In the genomic region with DNA sequence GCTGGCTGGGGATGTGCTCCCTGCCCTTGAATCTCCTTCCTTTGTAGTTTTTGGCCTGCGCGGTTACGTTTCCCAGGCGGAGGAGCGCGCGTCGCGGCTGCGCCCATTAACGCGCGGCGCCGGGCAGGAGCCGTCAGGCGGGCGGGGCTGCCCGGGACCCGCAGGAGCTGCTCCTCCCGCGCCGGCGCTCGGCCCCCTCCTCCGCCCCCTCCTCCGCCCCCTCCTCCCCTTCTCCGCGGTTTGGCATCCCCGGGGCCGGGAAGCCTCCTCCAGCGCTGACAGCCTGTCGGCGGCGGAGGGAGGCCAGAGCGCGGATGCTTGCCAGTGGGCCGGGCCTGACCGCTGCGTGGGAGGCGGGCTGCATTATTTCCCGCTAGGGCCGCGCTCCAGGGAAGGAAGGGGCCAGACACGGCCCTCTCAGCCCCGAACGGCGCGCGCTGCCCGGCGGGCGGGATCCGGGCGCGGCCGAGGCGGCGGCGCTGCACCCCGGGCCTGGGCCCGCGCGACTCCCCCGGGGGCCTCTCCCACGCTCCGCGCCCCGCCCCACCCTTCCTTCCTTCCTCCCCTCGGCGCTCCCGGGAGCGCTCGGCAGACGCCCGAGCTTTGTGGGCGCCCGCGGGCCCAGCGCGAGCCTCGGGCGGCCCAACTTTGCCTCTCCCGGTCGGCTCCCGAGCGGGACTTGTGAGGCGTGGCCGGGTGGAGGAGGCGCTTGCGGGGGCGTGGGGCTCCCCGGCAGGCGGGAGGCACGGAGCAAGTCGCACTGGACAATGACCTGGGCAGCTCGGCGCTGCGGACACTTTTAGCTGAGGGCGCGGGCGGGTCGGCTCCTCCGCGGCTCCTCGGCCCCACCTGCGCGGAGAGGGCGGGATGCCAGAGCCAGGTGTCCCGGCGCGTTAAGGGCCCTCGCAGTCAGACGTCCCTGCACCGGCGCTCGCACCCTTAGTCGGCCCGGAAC, we compare ENCODE assay signal across 9 cellular contexts. TPM values are rescaled to one million over a fixed set of nuclear protein-coding genes. Genes with fewer than 3 reads are reported as not detected.
DNase-seq lines count a peak whose midpoint lies in the region; FAIRE-seq and TF ChIP-seq lines count a peak whose summit lies in the region.
"Had no signal": no experiment of that assay in that cellular context is flagged by ENCODE, and none has a peak within 500 bp of the region (broad histone marks: within the 10 kb centered on the region; RNA-seq: fewer than 3 reads in every experiment).

A gene (plus strand): TSS at position 405 of the 955 bp plus-strand sequence. CDS start 583 bp downstream, outside the sequence.

- no peaks in the 10 kb centered on the region for H3K9me3 ChIP-seq in iPS-18c (ENCODE audit: control insufficient read depth, insufficient read depth, low read length)

- FAIRE-seq in bronchial epithelial cell (lab: Jason Lieb, UNC) = no peak

- no peaks in the 10 kb centered on the region for H3K36me3 ChIP-seq in bronchial epithelial cell (ENCODE audit: control insufficient read depth, insufficient read depth, low read length)

- H3K27me3 ChIP-seq in bronchial epithelial cell (ENCODE audit: control insufficient read depth, insufficient read depth, low read length) = peaks cover 14% of the 10 kb centered on the region

- no peak for TF ChIP-seq CTCF in bronchial epithelial cell (IDR thresholded peaks at IDR 0.05; ENCODE audit: insufficient read depth, low read length, severe bottlenecking)
- TF ChIP-seq CTCF in retinal pigment epithelial cell (conservative IDR thresholded peaks at IDR 0.05; ENCODE audit: low read depth, low read length) = no peak

- DNase-seq in NCI-H2081 (lab: John Stamatoyannopoulos, UW) = peak; percentile 67 to 76
- no peak for DNase-seq in NCI-H2081 treated with DMSO at 0.1 percent for 48 hours (lab: John Stamatoyannopoulos, UW)
- DNase-seq in HT1080 (ENCODE audit: low read depth) = peak; percentile 71
- DNase-seq in bronchial epithelial cell (ENCODE audit: low read depth) = no peak
- peak; percentile 30 for DNase-seq in retinal pigment epithelial cell (ENCODE audit: low read depth)
- DNase-seq in AML-193 (lab: John Stamatoyannopoulos, UW) = no peak

- H3K4me3 ChIP-seq in bronchial epithelial cell (ENCODE audit: low read depth, low read length) (peak within 1 kb of the TSS; percentile 41), iPS-18c (ENCODE audit: insufficient read depth, low read depth, low read length) (peak within 1 kb of the TSS; percentile 70), retinal pigment epithelial cell (ENCODE audit: low read length) (peak within 1 kb of the TSS; percentile 65)

TF ChIP-seq in PFSK-1, 5 proteins besides CTCF, POLR2A, EP300 and RAD21:
- TF ChIP-seq SIN3A (IDR thresholded peaks at IDR 0.05; ENCODE audit: borderline replicate concordance, insufficient read depth, low read length) (no peak), POLR2AphosphoS5 (IDR thresholded peaks at IDR 0.05; ENCODE audit: low read depth, low read length) (peak; percentile 64), FOXP2 (optimal IDR thresholded peaks at IDR 0.05; ENCODE audit: borderline replicate concordance, extremely low read depth, extremely low read length, insufficient read depth) (peak; percentile 49), TAF1 (IDR thresholded peaks at IDR 0.05; ENCODE audit: borderline replicate concordance, insufficient read depth, low read length) (0 out of 2 replicates have a peak, but pooled peaks have one; percentile 15)
- TF ChIP-seq, protein P1, sequence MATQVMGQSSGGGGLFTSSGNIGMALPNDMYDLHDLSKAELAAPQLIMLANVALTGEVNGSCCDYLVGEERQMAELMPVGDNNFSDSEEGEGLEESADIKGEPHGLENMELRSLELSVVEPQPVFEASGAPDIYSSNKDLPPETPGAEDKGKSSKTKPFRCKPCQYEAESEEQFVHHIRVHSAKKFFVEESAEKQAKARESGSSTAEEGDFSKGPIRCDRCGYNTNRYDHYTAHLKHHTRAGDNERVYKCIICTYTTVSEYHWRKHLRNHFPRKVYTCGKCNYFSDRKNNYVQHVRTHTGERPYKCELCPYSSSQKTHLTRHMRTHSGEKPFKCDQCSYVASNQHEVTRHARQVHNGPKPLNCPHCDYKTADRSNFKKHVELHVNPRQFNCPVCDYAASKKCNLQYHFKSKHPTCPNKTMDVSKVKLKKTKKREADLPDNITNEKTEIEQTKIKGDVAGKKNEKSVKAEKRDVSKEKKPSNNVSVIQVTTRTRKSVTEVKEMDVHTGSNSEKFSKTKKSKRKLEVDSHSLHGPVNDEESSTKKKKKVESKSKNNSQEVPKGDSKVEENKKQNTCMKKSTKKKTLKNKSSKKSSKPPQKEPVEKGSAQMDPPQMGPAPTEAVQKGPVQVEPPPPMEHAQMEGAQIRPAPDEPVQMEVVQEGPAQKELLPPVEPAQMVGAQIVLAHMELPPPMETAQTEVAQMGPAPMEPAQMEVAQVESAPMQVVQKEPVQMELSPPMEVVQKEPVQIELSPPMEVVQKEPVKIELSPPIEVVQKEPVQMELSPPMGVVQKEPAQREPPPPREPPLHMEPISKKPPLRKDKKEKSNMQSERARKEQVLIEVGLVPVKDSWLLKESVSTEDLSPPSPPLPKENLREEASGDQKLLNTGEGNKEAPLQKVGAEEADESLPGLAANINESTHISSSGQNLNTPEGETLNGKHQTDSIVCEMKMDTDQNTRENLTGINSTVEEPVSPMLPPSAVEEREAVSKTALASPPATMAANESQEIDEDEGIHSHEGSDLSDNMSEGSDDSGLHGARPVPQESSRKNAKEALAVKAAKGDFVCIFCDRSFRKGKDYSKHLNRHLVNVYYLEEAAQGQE (IDR thresholded peaks at IDR 0.05; ENCODE audit: insufficient read depth in 1 of 2, low read depth in 2 of 2, low read length in 2 of 2) = no peak; a peak in 1 of 4 replicates

RNA-seq across cellular contexts. Expression of the gene that starts here (rescaled TPM):
- 3.8 and 5.2 TPM in 2 replicates for total RNA-seq in HT1080 (2014; rRNA removed; shearing (Covaris generic))
- 1.2 and 1.5 TPM in 2 replicates for polyA plus RNA-seq in HT1080 (2015; cell fraction: cytosol; rRNA removed)
- 1.7 and 1.8 TPM in 2 replicates for polyA plus RNA-seq in HT1080 (2015; cell fraction: nucleus; rRNA removed)
- 4.2 TPM for polyA plus RNA-seq in PFSK-1 (2012; ENCODE audit: insufficient read length, low read depth)
- total RNA-seq in bronchial epithelial cell = under 0.01 TPM in 1 of 2 replicates, not detected in the other
- polyA plus RNA-seq: CD4-positive, CD25-positive, alpha-beta regulatory T cell had no signal

Comparison
In these comparisons a context has a peak if more than half of its experiments do, and no peak if none do; other contexts are left out.
1. DNase-seq: peak in NCI-H2081 (2 of 2), HT1080 (single experiment) and retinal pigment epithelial cell (single experiment); none in NCI-H2081 treated with DMSO at 0.1 percent for 48 hours (single experiment), bronchial epithelial cell (single experiment) and AML-193 (0 of 2).
2. Peak in every context shown above with its lines, with median percentiles within 50 percentile points of each other: H3K4me3 ChIP-seq.